ENCODE assay signal across 7 cellular contexts in the genomic region with DNA sequence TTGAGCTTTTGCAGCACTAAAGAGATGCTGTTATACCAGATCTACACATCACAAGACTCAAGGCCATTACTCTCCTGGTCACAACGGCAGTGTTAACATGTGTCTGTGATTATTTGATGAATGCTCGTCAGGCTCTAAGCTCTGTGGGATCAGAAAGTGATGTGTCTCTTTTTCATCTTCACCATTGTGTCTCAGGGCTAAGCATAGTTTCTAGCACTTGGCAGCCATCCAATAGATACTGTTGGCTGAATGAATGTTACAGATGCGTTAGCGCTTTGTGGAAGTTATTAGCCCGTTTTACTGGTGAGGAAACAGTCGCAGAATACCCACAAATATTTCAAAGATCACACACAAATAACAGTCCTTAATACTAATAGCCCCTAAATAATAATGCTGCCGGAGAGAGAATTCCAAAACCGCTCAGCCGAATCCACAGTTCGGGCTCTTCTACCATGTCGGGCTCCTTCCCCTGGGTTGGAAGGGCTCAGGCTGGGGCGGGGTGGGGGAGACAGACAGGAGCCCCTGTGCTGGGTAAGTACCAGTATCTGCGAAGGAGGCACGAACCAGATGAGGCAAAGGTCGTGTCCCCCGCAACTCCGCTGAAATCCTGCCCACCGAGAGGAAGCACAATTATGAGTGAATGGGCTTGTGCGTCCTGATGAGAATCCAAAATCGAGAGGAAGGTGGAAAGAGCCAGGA. TPM values are rescaled to one million over a fixed set of nuclear protein-coding genes. Genes with fewer than 3 reads are reported as not detected.
DNase-seq lines count a peak whose midpoint lies in the region; ATAC-seq and TF ChIP-seq lines count a peak whose summit lies in the region.

No MANE protein-coding gene starts in this region.

- H3K4me3 Mint-ChIP-seq in glutamatergic neuron (ENCODE audit: unreplicated experiment), result peak overlapping the region; percentile 84

- no peak for TF ChIP-seq RAD21 in HCT116 (IDR thresholded peaks at IDR 0.05; ENCODE audit: low read depth)

- H3K9me3 Mint-ChIP-seq in glutamatergic neuron (ENCODE audit: unreplicated experiment), result no peaks in the 10 kb centered on the region

- H2AFZ ChIP-seq in HCT116 (ENCODE audit: low read depth, low read length, poor library complexity, severe bottlenecking) (peak overlapping the region; percentile 97), smooth muscle cell (ENCODE audit: low read depth) (no peak overlapping the region)

- intact Hi-C loops in HCT116 (cut with micrococcal nuclease), result no loop called here

- H2AK5ac ChIP-seq in mesendoderm (ENCODE audit: low read length), result no peak overlapping the region

- H3K27ac Mint-ChIP-seq in glutamatergic neuron (ENCODE audit: unreplicated experiment), result no peak overlapping the region

- peaks cover 7% of the 10 kb centered on the region for H3F3A ChIP-seq in smooth muscle cell (ENCODE audit: low read depth)

- no peaks in the 10 kb centered on the region for H3K9me2 ChIP-seq in HCT116 (ENCODE audit: insufficient read depth)

- H3K36me3 ChIP-seq in HCT116 (ENCODE audit: control insufficient read depth in 1 of 2, insufficient read depth in 2 of 2, low read length in 2 of 2) (no peaks in the 10 kb centered on the region), SJCRH30 (peaks cover 9% of the 10 kb centered on the region), smooth muscle cell (ENCODE audit: low read depth) (no peaks in the 10 kb centered on the region), mesendoderm (ENCODE audit: control insufficient read depth, insufficient read depth, low read length) (no peaks in the 10 kb centered on the region)

- no peak for TF ChIP-seq POLR2A in HCT116 (IDR thresholded peaks at IDR 0.05; ENCODE audit: borderline replicate concordance, extremely low read depth, insufficient read depth, insufficient read length)

- no peaks in the 10 kb centered on the region for H3K4me1 Mint-ChIP-seq in glutamatergic neuron (ENCODE audit: low read depth, unreplicated experiment)

- H3K56ac ChIP-seq in mesendoderm (ENCODE audit: low read length), result no peak overlapping the region

- no peak for ATAC-seq in HCT116
- ATAC-seq in GM21825 (IDR thresholded peaks at IDR 0.05; ENCODE audit: unreplicated experiment), result no peak

- H4K5ac ChIP-seq in mesendoderm (ENCODE audit: low read length), result no peak overlapping the region

- no peak overlapping the region for H3K4ac ChIP-seq in mesendoderm (ENCODE audit: low read depth, low read length)

- no peaks in the 10 kb centered on the region for H3K79me1 ChIP-seq in mesendoderm (ENCODE audit: low read length)

- H3K27ac ChIP-seq in HCT116 (ENCODE audit: low read depth, low read length), result no peak overlapping the region
- H3K27ac ChIP-seq in SJCRH30, result no peak overlapping the region
- no peak overlapping the region for H3K27ac ChIP-seq in smooth muscle cell (ENCODE audit: low read depth)
- no peak overlapping the region for H3K27ac ChIP-seq in mesendoderm (ENCODE audit: low read depth, low read length)

- H3K36me3 Mint-ChIP-seq in glutamatergic neuron (ENCODE audit: unreplicated experiment), result no peaks in the 10 kb centered on the region

- TF ChIP-seq CTCF in HCT116 (IDR thresholded peaks at IDR 0.05 in 2 of 3, conservative IDR thresholded peaks at IDR 0.05 in 1 of 3; ENCODE audit: borderline replicate concordance in 1 of 3, insufficient read depth in 1 of 3, low read depth in 2 of 3, low read length in 2 of 3) (no peak), glutamatergic neuron (IDR thresholded peaks at IDR 0.05; ENCODE audit: partially characterized antibody, unreplicated experiment) (no peak), smooth muscle cell (IDR thresholded peaks at IDR 0.05; ENCODE audit: borderline replicate concordance, insufficient read depth, poor library complexity, severe bottlenecking) (no peak), GM10248 (IDR thresholded peaks at IDR 0.05; ENCODE audit: control extremely low read depth, extremely low read depth, low read depth, missing control alignments) (no peak)

- H3K4me3 ChIP-seq in HCT116 (replicated peaks in 1 of 2; ENCODE audit: low read depth in 1 of 2, low read length in 2 of 2), result peak overlapping the region in 1 of 2 experiments; percentile 56; a peak in 2 of 4 replicates
- H3K4me3 ChIP-seq in SJCRH30, result peak overlapping the region; percentile 70
- peak overlapping the region; percentile 53 for H3K4me3 ChIP-seq in smooth muscle cell
- H3K4me3 ChIP-seq in mesendoderm (ENCODE audit: low read length), result no peak overlapping the region

- RAD21 ChIA-PET in HCT116 (lab: Charles Lee; ENCODE audit: low non-redundant PET in 1 of 2, low total read pairs in 2 of 2, uncharacterized antibody in 2 of 2, unreplicated experiment in 2 of 2), result no interaction called here

- CTCF ChIA-PET in HCT116 (lab: Charles Lee) (no interaction called here), GM10248 (lab: Yijun Ruan, JAX) (no interaction called here)

- no peak overlapping the region for H3K18ac ChIP-seq in mesendoderm (ENCODE audit: low read length)

- BruUV-seq in HCT116 (replicated peaks; lab: Mats Ljungman, UMichigan), result no TSS peak

- H3K27me3 ChIP-seq in HCT116 (ENCODE audit: insufficient read depth, low read length) (no peaks in the 10 kb centered on the region), SJCRH30 (no peaks in the 10 kb centered on the region), smooth muscle cell (ENCODE audit: low read depth) (peaks cover 72% of the 10 kb centered on the region), mesendoderm (ENCODE audit: insufficient read depth, low read length, poor library complexity) (peaks cover 27% of the 10 kb centered on the region)

- H3K9me3 ChIP-seq in HCT116 (ENCODE audit: control insufficient read depth in 1 of 2, insufficient read depth in 1 of 2, low read depth in 1 of 2, low read length in 2 of 2) (no peaks in the 10 kb centered on the region), SJCRH30 (replicated peaks) (no peaks in the 10 kb centered on the region), smooth muscle cell (replicated peaks; ENCODE audit: low read depth) (no peaks in the 10 kb centered on the region)

- POLR2A ChIA-PET in HCT116 (lab: Charles Lee), result no interaction called here
- POLR2A ChIA-PET in GM10248 (lab: Yijun Ruan, JAX), result no interaction called here

- H2BK120ac ChIP-seq in mesendoderm (ENCODE audit: low read depth, low read length), result no peak overlapping the region

- DNase-seq in HCT116 (ENCODE audit: low read depth, low spot score), result no peak
- peak in 1 of 2 experiments; percentile 62 for DNase-seq in SJCRH30
- DNase-seq in glutamatergic neuron, result peak; percentile 21
- no peak for DNase-seq in smooth muscle cell (lab: John Stamatoyannopoulos, UW; ENCODE audit: unreplicated experiment)
- no peak for DNase-seq in GM10248 (ENCODE audit: extremely low spot score)
- no peak for DNase-seq in mesendoderm

- H3K4me2 ChIP-seq in HCT116 (ENCODE audit: low read length) (peak overlapping the region; percentile 91), smooth muscle cell (peak overlapping the region; percentile 86), mesendoderm (ENCODE audit: low read length) (no peak overlapping the region)

- H3K4me1 ChIP-seq in HCT116 (ENCODE audit: control insufficient read depth in 1 of 2, insufficient read depth in 2 of 2, low read length in 2 of 2) (peaks cover 11 to 18% of the 10 kb centered on the region in 2 experiments), SJCRH30 (no peaks in the 10 kb centered on the region; the same call in 1 of the 2 replicates), smooth muscle cell (ENCODE audit: low read depth) (peaks cover 11% of the 10 kb centered on the region), mesendoderm (ENCODE audit: control insufficient read depth, low read depth, low read length) (no peaks in the 10 kb centered on the region)

- peaks cover 8% of the 10 kb centered on the region for H3K27me3 Mint-ChIP-seq in glutamatergic neuron (ENCODE audit: unreplicated experiment)

- H4K20me1 ChIP-seq in HCT116 (ENCODE audit: insufficient read depth), result no peaks in the 10 kb centered on the region
- no peaks in the 10 kb centered on the region for H4K20me1 ChIP-seq in smooth muscle cell (ENCODE audit: low read depth)

- H3K9ac ChIP-seq in HCT116 (ENCODE audit: low read length) (no peak overlapping the region), smooth muscle cell (ENCODE audit: low read depth) (no peak overlapping the region), mesendoderm (ENCODE audit: low read length) (no peak overlapping the region)

- WGBS in smooth muscle cell (ENCODE audit: low lambda C conversion rate), result 20% methylated on average over 20 of the region's 20 CpGs
- WGBS in mesendoderm (ENCODE audit: extremely low coverage, insufficient coverage, low lambda C conversion rate), result no CpG with 5 or more reads among the region's 20 CpGs

- H3K79me2 ChIP-seq in HCT116 (ENCODE audit: insufficient read depth, low read length) (no peaks in the 10 kb centered on the region), smooth muscle cell (ENCODE audit: low read depth) (no peaks in the 10 kb centered on the region), mesendoderm (ENCODE audit: control insufficient read depth, insufficient read depth, low read length) (no peaks in the 10 kb centered on the region)

- H2BK5ac ChIP-seq in mesendoderm (ENCODE audit: low read length), result no peak overlapping the region

- no peak overlapping the region for H2BK15ac ChIP-seq in mesendoderm (replicated peaks; ENCODE audit: low read depth)

- H4K8ac ChIP-seq in mesendoderm (ENCODE audit: low read depth, low read length), result no peak overlapping the region

- no peak overlapping the region for H3K23ac ChIP-seq in mesendoderm (ENCODE audit: low read length)

TF ChIP-seq in HCT116, 20 proteins besides CTCF, POLR2A, EP300 and RAD21 (continues in another document):
- no peak for TF ChIP-seq JUND (IDR thresholded peaks at IDR 0.05)
- TF ChIP-seq, protein P1, sequence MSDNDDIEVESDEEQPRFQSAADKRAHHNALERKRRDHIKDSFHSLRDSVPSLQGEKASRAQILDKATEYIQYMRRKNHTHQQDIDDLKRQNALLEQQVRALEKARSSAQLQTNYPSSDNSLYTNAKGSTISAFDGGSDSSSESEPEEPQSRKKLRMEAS (IDR thresholded peaks at IDR 0.05), result no peak
- TF ChIP-seq, protein P2, sequence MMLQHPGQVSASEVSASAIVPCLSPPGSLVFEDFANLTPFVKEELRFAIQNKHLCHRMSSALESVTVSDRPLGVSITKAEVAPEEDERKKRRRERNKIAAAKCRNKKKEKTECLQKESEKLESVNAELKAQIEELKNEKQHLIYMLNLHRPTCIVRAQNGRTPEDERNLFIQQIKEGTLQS (IDR thresholded peaks at IDR 0.05), result no peak
- TF ChIP-seq POLR2AphosphoS5 (IDR thresholded peaks at IDR 0.05; ENCODE audit: low read depth, low read length), result no peak
- TF ChIP-seq YY1 (IDR thresholded peaks at IDR 0.05; ENCODE audit: extremely low read depth, insufficient replicate concordance, low read depth, low read length), result no peak

RNA-seq across cellular contexts. Expression of gene FAM81A, which starts 1.1 kb away (rescaled TPM):
- 6.6 TPM for total RNA-seq in HCT116 (2021; ENCODE audit: unreplicated experiment)
- polyA plus RNA-seq in HCT116 (2012), result 3.9 and 5.8 TPM in 2 replicates
- 27.3 and 32.2 TPM in 2 replicates for total RNA-seq in SJCRH30 (2014; rRNA removed; shearing (Covaris generic))
- total RNA-seq in glutamatergic neuron (ENCODE audit: unreplicated experiment), result not detected
- total RNA-seq in smooth muscle cell, result 0.04 and 0.67 TPM in 2 replicates
- polyA plus RNA-seq in smooth muscle cell, result 0.79 and 1.8 TPM in 2 replicates
- polyA plus RNA-seq in mesendoderm (2013, experiment 1 of 2), result 0.32 TPM
- 0.42 TPM for polyA plus RNA-seq in mesendoderm (2013, experiment 2 of 2)
